Comparison of ENCODE assay signal across 8 cellular contexts in the genomic region with DNA sequence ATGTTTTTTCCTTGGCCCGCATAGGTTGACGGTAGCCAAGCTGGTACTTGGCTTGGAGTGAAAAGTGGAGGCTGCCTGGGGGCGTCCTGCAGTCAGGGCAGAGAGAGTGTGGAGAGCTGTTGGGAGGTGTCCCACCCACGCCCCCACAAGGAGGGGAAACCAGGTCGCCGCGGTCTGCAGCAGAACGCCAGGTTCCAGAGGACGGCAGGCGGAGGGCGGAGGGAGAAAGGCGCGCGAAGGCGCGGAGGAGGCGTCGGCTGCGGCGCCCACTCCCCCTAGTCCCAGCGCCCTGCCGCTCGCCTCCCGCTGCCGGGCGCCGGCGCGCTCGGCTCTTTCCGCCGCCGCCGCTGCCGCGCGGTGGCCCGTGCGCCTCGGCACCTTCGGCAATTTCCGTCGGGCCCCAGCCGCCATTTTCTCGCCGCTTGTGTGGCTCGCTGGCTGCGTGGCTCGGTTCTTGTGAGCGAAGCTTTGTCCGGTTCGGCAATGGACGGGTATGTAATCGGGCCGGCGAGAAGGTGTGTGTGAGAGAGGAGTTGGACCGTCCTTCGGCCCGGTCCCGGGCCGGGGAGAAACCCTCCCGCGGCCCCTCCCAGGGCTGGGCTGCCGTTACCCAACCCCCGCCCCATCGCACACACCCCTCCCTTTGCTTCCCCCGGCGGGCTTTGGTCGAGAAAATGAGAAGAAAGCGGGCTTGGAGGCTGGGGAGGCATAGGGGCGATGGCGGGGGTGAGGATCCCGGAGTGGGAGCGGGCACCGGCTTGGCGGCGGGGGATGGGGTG. TPM values are rescaled to one million over a fixed set of nuclear protein-coding genes. Genes with fewer than 3 reads are reported as not detected.
DNase-seq lines count a peak whose midpoint lies in the region; ATAC-seq and TF ChIP-seq lines count a peak whose summit lies in the region.

A gene with protein sequence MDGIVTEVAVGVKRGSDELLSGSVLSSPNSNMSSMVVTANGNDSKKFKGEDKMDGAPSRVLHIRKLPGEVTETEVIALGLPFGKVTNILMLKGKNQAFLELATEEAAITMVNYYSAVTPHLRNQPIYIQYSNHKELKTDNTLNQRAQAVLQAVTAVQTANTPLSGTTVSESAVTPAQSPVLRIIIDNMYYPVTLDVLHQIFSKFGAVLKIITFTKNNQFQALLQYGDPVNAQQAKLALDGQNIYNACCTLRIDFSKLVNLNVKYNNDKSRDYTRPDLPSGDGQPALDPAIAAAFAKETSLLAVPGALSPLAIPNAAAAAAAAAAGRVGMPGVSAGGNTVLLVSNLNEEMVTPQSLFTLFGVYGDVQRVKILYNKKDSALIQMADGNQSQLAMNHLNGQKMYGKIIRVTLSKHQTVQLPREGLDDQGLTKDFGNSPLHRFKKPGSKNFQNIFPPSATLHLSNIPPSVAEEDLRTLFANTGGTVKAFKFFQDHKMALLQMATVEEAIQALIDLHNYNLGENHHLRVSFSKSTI (plus strand): TSS at position 403 of the 779 bp plus-strand sequence. CDS start 81 bp downstream, at position 484.

- no peaks in the 10 kb centered on the region; the same call in 1 of the 2 replicates for H3F3A ChIP-seq in SU-DHL-6 (ENCODE audit: insufficient read depth)

- H3K27ac ChIP-seq in SU-DHL-6 (ENCODE audit: low read depth, low read length) (peak within 1 kb of the TSS; percentile 68), parathyroid adenoma (peak within 1 kb of the TSS; percentile 88), tibial artery (peak within 1 kb of the TSS; percentile 93 to 98)

- no peak for DNase-seq in GM12864 (ENCODE audit: low read depth)
- peak; percentile 87 for DNase-seq in NAMALWA (ENCODE audit: low spot score)
- DNase-seq in activated naive CD8-positive, alpha-beta T cell treated with anti-CD3 and anti-CD28 coated beads, Interleukin-2, amount 10 ng/mL, durations not matched to agents 7 days and 5 days, result peak; percentile 88
- DNase-seq in Right ventricle myocardium superior, result peak; percentile 90
- DNase-seq in tibial artery, result peak; percentile 76 to 86

- peak within 1 kb of the TSS; percentile 93 for H3K27ac Mint-ChIP-seq in activated naive CD8-positive, alpha-beta T cell treated with anti-CD3 and anti-CD28 coated beads, Interleukin-2, amount 10 ng/mL, durations not matched to agents 7 days and 5 days

- peak; percentile 96 for ATAC-seq in HG02571 (IDR thresholded peaks at IDR 0.05; ENCODE audit: unreplicated experiment)
- ATAC-seq in activated naive CD8-positive, alpha-beta T cell treated with anti-CD3 and anti-CD28 coated beads, Interleukin-2, amount 10 ng/mL, durations not matched to agents 7 days and 5 days (ENCODE audit: low read depth), result peak; percentile 95
- peak; percentile 98 for ATAC-seq in Right ventricle myocardium superior (ENCODE audit: poor library complexity)

- peaks cover 19% of the 10 kb centered on the region for H3K4me1 Mint-ChIP-seq in activated naive CD8-positive, alpha-beta T cell treated with anti-CD3 and anti-CD28 coated beads, Interleukin-2, amount 10 ng/mL, durations not matched to agents 7 days and 5 days

- H3K4me2 ChIP-seq in SU-DHL-6 (ENCODE audit: low read depth, low read length, poor library complexity, severe bottlenecking), result peak within 1 kb of the TSS; percentile 85
- H3K4me2 ChIP-seq in parathyroid adenoma (ENCODE audit: low read length), result peak within 1 kb of the TSS; percentile 86

- H3K79me2 ChIP-seq in SU-DHL-6 (ENCODE audit: insufficient read depth, low read length) (peaks cover 47% of the 10 kb centered on the region), parathyroid adenoma (peaks cover 4% of the 10 kb centered on the region)

- no peaks in the 10 kb centered on the region for H4K20me1 ChIP-seq in SU-DHL-6 (ENCODE audit: low read depth, low read length)

- peaks cover 20% of the 10 kb centered on the region for H3K36me3 Mint-ChIP-seq in activated naive CD8-positive, alpha-beta T cell treated with anti-CD3 and anti-CD28 coated beads, Interleukin-2, amount 10 ng/mL, durations not matched to agents 7 days and 5 days

- H3K9ac ChIP-seq in SU-DHL-6 (ENCODE audit: low read length) (peak within 1 kb of the TSS; percentile 92), parathyroid adenoma (peak within 1 kb of the TSS; percentile 87)

- H3K9me3 Mint-ChIP-seq in activated naive CD8-positive, alpha-beta T cell treated with anti-CD3 and anti-CD28 coated beads, Interleukin-2, amount 10 ng/mL, durations not matched to agents 7 days and 5 days, result no peaks in the 10 kb centered on the region

- peaks cover 5% of the 10 kb centered on the region; the same call in 1 of the 2 replicates for H3K36me3 ChIP-seq in SU-DHL-6 (ENCODE audit: low read length)
- H3K36me3 ChIP-seq in parathyroid adenoma (ENCODE audit: control insufficient read depth, insufficient read depth, low read length), result no peaks in the 10 kb centered on the region
- H3K36me3 ChIP-seq in tibial artery, result peaks cover 0 to 10% (median 3%) of the 10 kb centered on the region in 3 donors

- H3K4me1 ChIP-seq in parathyroid adenoma (no peaks in the 10 kb centered on the region), tibial artery (peaks cover 0 to 24% (median 15%) of the 10 kb centered on the region in 4 donors)

- POLR2A ChIA-PET in activated naive CD8-positive, alpha-beta T cell treated with anti-CD3 and anti-CD28 coated beads, Interleukin-2, amount 10 ng/mL, durations not matched to agents 7 days and 5 days (lab: Charles Lee), result interaction anchor here (1.4 kb wide), 1 partner anchor 12 kb away, joined by 3 read pairs; no protein-coding TSS in a partner anchor

- H3K9me3 ChIP-seq in SU-DHL-6 (ENCODE audit: insufficient read depth, low read length) (no peaks in the 10 kb centered on the region), parathyroid adenoma (ENCODE audit: control insufficient read depth, low read length) (no peaks in the 10 kb centered on the region), tibial artery (no peaks in the 10 kb centered on the region)

- H3K4me3 Mint-ChIP-seq in activated naive CD8-positive, alpha-beta T cell treated with anti-CD3 and anti-CD28 coated beads, Interleukin-2, amount 10 ng/mL, durations not matched to agents 7 days and 5 days, result peak within 1 kb of the TSS; percentile 92

- peaks cover 4% of the 10 kb centered on the region for H3K27me3 Mint-ChIP-seq in activated naive CD8-positive, alpha-beta T cell treated with anti-CD3 and anti-CD28 coated beads, Interleukin-2, amount 10 ng/mL, durations not matched to agents 7 days and 5 days

- TF ChIP-seq CTCF in GM12864 (IDR thresholded peaks at IDR 0.05; ENCODE audit: low read depth, low read length, missing control alignments), result no peak
- no peak for TF ChIP-seq CTCF in SU-DHL-6 (IDR thresholded peaks at IDR 0.05; ENCODE audit: insufficient read depth, low read length, poor library complexity, severe bottlenecking)
- TF ChIP-seq CTCF in parathyroid adenoma (IDR thresholded peaks at IDR 0.05), result no peak
- no peak for TF ChIP-seq CTCF in tibial artery (IDR thresholded peaks at IDR 0.05)

- H2AFZ ChIP-seq in SU-DHL-6 (ENCODE audit: low read depth, low read length, severe bottlenecking) (peak within 1 kb of the TSS; percentile 83), parathyroid adenoma (peak within 1 kb of the TSS; percentile 94)

- peak within 1 kb of the TSS; percentile 72 for H3K4me3 ChIP-seq in GM12864 (ENCODE audit: low read depth, low read length)
- H3K4me3 ChIP-seq in SU-DHL-6 (ENCODE audit: insufficient read depth, low read length, poor library complexity, severe bottlenecking), result peak within 1 kb of the TSS; percentile 90
- H3K4me3 ChIP-seq in parathyroid adenoma (ENCODE audit: low read depth, low read length), result peak within 1 kb of the TSS; percentile 66
- H3K4me3 ChIP-seq in tibial artery, result peak within 1 kb of the TSS; percentile 75 to 93

- H3K9me2 ChIP-seq in SU-DHL-6 (replicated peaks; ENCODE audit: insufficient read depth, low read length), result no peaks in the 10 kb centered on the region

- intact Hi-C loops in Right ventricle myocardium superior (cut with DNase I) (no loop called here), tibial artery (cut with DNase I; ENCODE audit: low total_unique reads) (no loop called here)

- H3K27me3 ChIP-seq in SU-DHL-6 (ENCODE audit: low read length) (no peaks in the 10 kb centered on the region), parathyroid adenoma (ENCODE audit: control insufficient read depth, insufficient read depth, low read length) (no peaks in the 10 kb centered on the region), tibial artery (no peaks in the 10 kb centered on the region)

RNA-seq across cellular contexts. Expression of the gene that starts here (rescaled TPM):
- total RNA-seq in activated naive CD8-positive, alpha-beta T cell treated with anti-CD3 and anti-CD28 coated beads, Interleukin-2, amount 10 ng/mL, durations not matched to agents 7 days and 5 days, result 10 to 100 TPM; 15.3 to 18.2 TPM
- 14.0 TPM for total RNA-seq in Right ventricle myocardium superior
